Comparison of ENCODE assay signal across 10 cellular contexts in the genomic region with DNA sequence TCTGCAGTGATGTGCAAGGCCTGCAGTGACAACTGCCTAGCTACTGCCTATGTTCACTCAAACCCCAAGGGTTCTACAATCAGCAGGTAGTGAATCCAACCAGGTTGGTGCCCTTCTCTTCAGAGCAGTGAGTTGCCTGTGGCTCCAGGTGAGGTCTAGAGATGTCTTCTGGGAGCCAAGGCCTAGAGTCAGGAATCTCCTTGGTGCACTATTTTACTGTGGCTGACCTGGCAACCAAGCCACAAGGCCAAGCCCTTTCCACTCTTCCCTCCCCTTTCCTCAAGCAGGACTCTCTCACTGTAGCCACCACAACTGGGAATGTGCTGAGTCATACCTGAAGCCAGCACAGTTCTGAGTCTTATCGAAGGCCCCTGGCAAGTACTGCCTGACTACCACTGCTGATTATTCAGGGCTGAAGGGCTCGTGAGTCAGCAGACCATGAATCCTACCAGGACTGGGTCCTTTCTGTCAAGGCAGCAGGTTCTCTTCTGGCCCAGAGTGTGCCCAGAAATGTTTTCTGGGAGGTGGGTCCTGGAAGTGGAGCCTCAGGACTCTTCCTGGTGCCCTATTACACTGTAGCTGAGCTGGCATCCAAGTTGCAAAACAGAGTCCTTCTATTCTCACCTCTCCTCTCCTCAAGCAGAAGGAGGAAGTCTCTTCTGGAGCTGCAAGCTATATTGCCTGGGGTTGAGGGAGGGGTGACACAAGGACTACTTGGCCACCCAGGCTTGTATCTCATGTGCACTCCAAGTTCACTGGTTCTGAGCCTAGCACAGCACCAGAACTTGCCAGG.
DNase-seq lines count a peak whose midpoint lies in the region; ATAC-seq, FAIRE-seq and TF ChIP-seq lines count a peak whose summit lies in the region.
"Had no signal": no experiment of that assay in that cellular context is flagged by ENCODE, and none has a peak within 500 bp of the region (broad histone marks: within the 10 kb centered on the region; RNA-seq: fewer than 3 reads in every experiment).

No MANE protein-coding gene starts in this region.

- H3K4me1 ChIP-seq in SJSA1 (replicated peaks) (peaks cover 9% of the 10 kb centered on the region), small intestine (ENCODE audit: control insufficient read depth in 2 of 2, insufficient read depth in 1 of 2, low read depth in 1 of 2, low read length in 1 of 2) (no peaks in the 10 kb centered on the region), tibial artery (peaks cover 0 to 21% (median 5%) of the 10 kb centered on the region in 4 donors), uterus (no peaks in the 10 kb centered on the region)

- peak; percentile 64 for ATAC-seq in GM21360 (IDR thresholded peaks at IDR 0.05; ENCODE audit: unreplicated experiment)
- ATAC-seq: natural killer cell had no signal

- H3K27ac ChIP-seq in SJSA1, result no peak overlapping the region
- H3K27ac ChIP-seq in small intestine (ENCODE audit: low read depth in 1 of 2, low read length in 1 of 2), result no peak overlapping the region
- no peak overlapping the region for H3K27ac ChIP-seq in tibial artery
- no peak overlapping the region for H3K27ac ChIP-seq in uterus
- H3K27ac ChIP-seq: VCaP had no signal

- DNase-seq in SJSA1 (ENCODE audit: low read depth in 1 of 2, low spot score in 2 of 2) (peak; percentile 49 to 70), fibroblast of the aortic adventitia (ENCODE audit: low read depth) (peak; percentile 94), small intestine (peak; percentile 71), Ammon's horn (ENCODE audit: low spot score) (no peak), tibial artery (no peak), uterus (no peak), frontal cortex (ENCODE audit: low spot score in 2 of 2) (no peak)
- DNase-seq: natural killer cell had no signal

- intact Hi-C loops in tibial artery (cut with DNase I; ENCODE audit: low total_unique reads), result no loop called here
- intact Hi-C loops in uterus (cut with DNase I; ENCODE audit: low total_unique reads), result no loop called here

- H3K9me3 ChIP-seq in SJSA1 (replicated peaks) (no peaks in the 10 kb centered on the region), small intestine (ENCODE audit: control insufficient read depth, low read depth) (no peaks in the 10 kb centered on the region), tibial artery (no peaks in the 10 kb centered on the region), uterus (no peaks in the 10 kb centered on the region)

- no peaks in the 10 kb centered on the region; the same call in none of the 2 replicates for H3K27me3 ChIP-seq in SJSA1 (replicated peaks)
- no peaks in the 10 kb centered on the region for H3K27me3 ChIP-seq in small intestine (ENCODE audit: control insufficient read depth in 2 of 2, insufficient read depth in 2 of 2, low read length in 2 of 2)
- no peaks in the 10 kb centered on the region for H3K27me3 ChIP-seq in tibial artery
- H3K27me3 ChIP-seq in uterus, result no peaks in the 10 kb centered on the region

- H3K4me3 ChIP-seq in SJSA1 (no peak overlapping the region), fibroblast of the aortic adventitia (ENCODE audit: low read depth, low read length) (no peak overlapping the region), small intestine (ENCODE audit: low read depth in 1 of 2, low read length in 2 of 2) (no peak overlapping the region), tibial artery (no peak overlapping the region), uterus (no peak overlapping the region)

- 13 to 55% (median 30%) methylated on average over 2 of the region's 2 CpGs for WGBS in small intestine, 3 donors

- no peak for FAIRE-seq in small intestine (lab: Jason Lieb, UNC)
- no peak for FAIRE-seq in frontal cortex (lab: Jason Lieb, UNC)

- no peaks in the 10 kb centered on the region for H3K36me3 ChIP-seq in SJSA1
- H3K36me3 ChIP-seq in small intestine (ENCODE audit: control insufficient read depth in 2 of 2, insufficient read depth in 2 of 2, low read length in 2 of 2), result no peaks in the 10 kb centered on the region
- H3K36me3 ChIP-seq in tibial artery, result no peaks in the 10 kb centered on the region
- no peaks in the 10 kb centered on the region for H3K36me3 ChIP-seq in uterus

- TF ChIP-seq POLR2A in uterus (IDR thresholded peaks at IDR 0.05), result no peak

- no peak for TF ChIP-seq CTCF in fibroblast of the aortic adventitia (IDR thresholded peaks at IDR 0.05; ENCODE audit: insufficient read depth, low read length)
- no peak for TF ChIP-seq CTCF in tibial artery (IDR thresholded peaks at IDR 0.05)
- TF ChIP-seq CTCF in uterus (IDR thresholded peaks at IDR 0.05), result no peak

Comparison
In these comparisons a context has a peak if more than half of its experiments do, and no peak if none do; other contexts are left out.
1. DNase-seq: peak in SJSA1 (2 of 2), fibroblast of the aortic adventitia (single experiment) and small intestine (single experiment); none in Ammon's horn (single experiment), tibial artery (0 of 2), uterus (0 of 2) and frontal cortex (0 of 2).